8 cellular contexts compared by ENCODE assay signal in genomic region chr3:158109804-158110657, GRCh38. TPM values are rescaled to one million over a fixed set of nuclear protein-coding genes. Genes with fewer than 3 reads are reported as not detected.
DNase-seq lines count a peak whose midpoint lies in the region; ATAC-seq and TF ChIP-seq lines count a peak whose summit lies in the region.

Gene RSRC1, plus strand, starts transcription at chr3:158110089. Its CDS starts 12,016 bp downstream, at chr3:158122105.

- no peak for TF ChIP-seq CTCF in NB4 (IDR thresholded peaks at IDR 0.05; ENCODE audit: low read depth, low read length)
- TF ChIP-seq CTCF in osteocyte (IDR thresholded peaks at IDR 0.05), result no peak
- TF ChIP-seq CTCF in thoracic aorta (IDR thresholded peaks at IDR 0.05), result no peak

- peaks cover 19% of the 10 kb centered on the region for H3K36me3 Mint-ChIP-seq in activated naive CD4-positive, alpha-beta T cell treated with anti-CD3 and anti-CD28 coated beads, Interleukin-2, amount 50 U/mL, for 24 hours
- H3K36me3 Mint-ChIP-seq in osteocyte (ENCODE audit: unreplicated experiment), result peaks cover 15% of the 10 kb centered on the region

- peak; percentile 76 for ATAC-seq in HG02571 (IDR thresholded peaks at IDR 0.05; ENCODE audit: unreplicated experiment)
- peak; percentile 76 for ATAC-seq in SK-N-SH treated with all-trans-retinoic acid at 6 μM for 48 hours
- ATAC-seq in thoracic aorta (ENCODE audit: insufficient number of reproducible peaks, low FRiP score, low read depth), result peak; percentile 58

- H3K4me3 ChIP-seq in NB4 (ENCODE audit: low read depth, low read length) (peak within 1 kb of the TSS; percentile 87), thoracic aorta (peak within 1 kb of the TSS; percentile 95)

- H3K27ac Mint-ChIP-seq in activated naive CD4-positive, alpha-beta T cell treated with anti-CD3 and anti-CD28 coated beads, Interleukin-2, amount 50 U/mL, for 24 hours, result peak within 1 kb of the TSS; percentile 85
- H3K27ac Mint-ChIP-seq in osteocyte (ENCODE audit: unreplicated experiment), result peak within 1 kb of the TSS; percentile 83

- peaks cover 8 to 40% of the 10 kb centered on the region in 2 donors for H3K4me1 ChIP-seq in thoracic aorta (ENCODE audit: control insufficient read depth in 1 of 2, low read depth in 2 of 2)

- no peaks in the 10 kb centered on the region for H3K36me3 ChIP-seq in thoracic aorta

- H3K9me3 Mint-ChIP-seq in activated naive CD4-positive, alpha-beta T cell treated with anti-CD3 and anti-CD28 coated beads, Interleukin-2, amount 50 U/mL, for 24 hours, result peaks cover 16% of the 10 kb centered on the region
- H3K9me3 Mint-ChIP-seq in osteocyte (ENCODE audit: unreplicated experiment), result peaks cover 5% of the 10 kb centered on the region

- peak; percentile 74 for TF ChIP-seq POLR2A in NB4 (IDR thresholded peaks at IDR 0.05; ENCODE audit: extremely low read depth, insufficient read length)

- DNase-seq in GM04504 (ENCODE audit: low read depth) (peak; percentile 75), NB4 (ENCODE audit: low read depth) (peak; percentile 90), glomerular visceral epithelial cell (ENCODE audit: extremely low spot score) (peak; percentile 85), osteocyte (ENCODE audit: extremely low spot score, unreplicated experiment) (peak; percentile 89), thoracic aorta (ENCODE audit: low spot score) (peak; percentile 44)

- H3K4me3 Mint-ChIP-seq in activated naive CD4-positive, alpha-beta T cell treated with anti-CD3 and anti-CD28 coated beads, Interleukin-2, amount 50 U/mL, for 24 hours, result peak within 1 kb of the TSS; percentile 99
- peak within 1 kb of the TSS; percentile 97 for H3K4me3 Mint-ChIP-seq in osteocyte (ENCODE audit: unreplicated experiment)

- peaks cover 65% of the 10 kb centered on the region for H3K4me1 Mint-ChIP-seq in activated naive CD4-positive, alpha-beta T cell treated with anti-CD3 and anti-CD28 coated beads, Interleukin-2, amount 50 U/mL, for 24 hours
- peaks cover 32% of the 10 kb centered on the region for H3K4me1 Mint-ChIP-seq in osteocyte (ENCODE audit: unreplicated experiment)

- H3K9me3 ChIP-seq in thoracic aorta, result no peaks in the 10 kb centered on the region

- peak within 1 kb of the TSS in 1 of 2 donors; percentile 60 for H3K27ac ChIP-seq in thoracic aorta

- H3K27me3 Mint-ChIP-seq in activated naive CD4-positive, alpha-beta T cell treated with anti-CD3 and anti-CD28 coated beads, Interleukin-2, amount 50 U/mL, for 24 hours, result peaks cover 30% of the 10 kb centered on the region
- peaks cover 42% of the 10 kb centered on the region for H3K27me3 Mint-ChIP-seq in osteocyte (ENCODE audit: unreplicated experiment)

- H3K27me3 ChIP-seq in thoracic aorta (replicated peaks; ENCODE audit: insufficient read depth), result no peaks in the 10 kb centered on the region

TF ChIP-seq in SK-N-SH treated with all-trans-retinoic acid at 6 μM for 48 hours, 23 proteins besides CTCF, POLR2A, EP300 and RAD21:
- no peak for TF ChIP-seq BACH2 (CRISPR knock-in tag; IDR thresholded peaks at IDR 0.05; ENCODE audit: borderline replicate concordance)
- TF ChIP-seq TCF4 (CRISPR knock-in tag; IDR thresholded peaks at IDR 0.05; ENCODE audit: borderline replicate concordance), result peak; percentile 15; the same call in 1 of the 2 replicates

RNA-seq across cellular contexts. Expression of gene RSRC1, which starts in this region (rescaled TPM):
- 26.3 and 34.0 TPM in 2 replicates for total RNA-seq in osteocyte
- 10 to 100 TPM; 26.6 to 39.5 TPM for total RNA-seq in thoracic aorta
